21 cellular contexts compared by ENCODE assay signal in the genomic region with DNA sequence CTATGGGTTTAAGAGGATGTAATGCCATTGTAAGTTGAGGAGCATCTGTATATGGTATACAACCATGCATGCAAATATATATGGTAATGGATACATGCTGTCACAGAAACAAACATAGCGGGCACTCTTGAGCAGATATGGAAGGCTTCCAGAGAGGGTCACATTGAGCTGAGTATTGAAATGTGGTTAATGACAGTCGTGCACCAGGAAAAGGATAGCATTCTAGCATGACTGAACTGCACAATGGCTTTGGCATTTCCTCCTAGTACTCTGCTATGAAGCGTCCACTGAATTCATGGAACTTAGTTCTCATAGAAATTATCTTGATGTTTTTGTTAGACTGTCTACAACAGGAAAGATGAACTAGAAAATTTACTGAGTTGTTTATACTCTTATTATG.
"Had no signal": no experiment of that assay in that cellular context is flagged by ENCODE, and none has a peak within 500 bp of the region (broad histone marks: within the 10 kb centered on the region; RNA-seq: fewer than 3 reads in every experiment).

No MANE protein-coding gene starts in this region.

- DNase-seq: cortex of kidney; effector memory CD8-positive, alpha-beta T cell; heart right ventricle; hypothalamus; kidney glomerular epithelial cell; lower lobe of right lung; mesenchymal stem cell; naive thymus-derived CD4-positive, alpha-beta T cell; nephron progenitor cell; right lobe of liver; spleen; stimulated activated CD4-positive, alpha-beta T cell treated with anti-CD3 and anti-CD28 coated beads, Interleukin-15, amount 100 ng/mL, for 24 hours; stimulated activated CD4-positive, alpha-beta T cell treated with anti-CD3 and anti-CD28 coated beads, Interleukin-1b, Interleukin-23, amount 100 ng/mL, for 48 hours; stimulated activated CD4-positive, alpha-beta T cell treated with anti-CD3 and anti-CD28 coated beads, Interleukin-4, amount 100 ng/mL, for 24 hours; stimulated activated naive B cell treated with anti-CD40 and anti-IgM and Interleukin-4, amounts not matched to agents 10 μg/mL and 1 μg/mL and 100 μg/mL, for 72 hours; stimulated activated naive CD8-positive, alpha-beta T cell treated with anti-CD3 and anti-CD28 coated beads, Interleukin-15, amount 100 ng/mL, for 72 hours; testis; upper lobe of right lung had no signal

- H3K27me3 Mint-ChIP-seq: effector memory CD8-positive, alpha-beta T cell; naive thymus-derived CD4-positive, alpha-beta T cell; stimulated activated naive B cell treated with anti-CD40 and anti-IgM and Interleukin-4, amounts not matched to agents 10 μg/mL and 1 μg/mL and 100 μg/mL, for 72 hours; stimulated activated naive CD8-positive, alpha-beta T cell treated with anti-CD3 and anti-CD28 coated beads, Interleukin-15, amount 100 ng/mL, for 72 hours had no signal

- FAIRE-seq: frontal cortex, islet of Langerhans had no signal

- H3K9me3 Mint-ChIP-seq: effector memory CD8-positive, alpha-beta T cell; naive thymus-derived CD4-positive, alpha-beta T cell; nephron progenitor cell; stimulated activated naive B cell treated with anti-CD40 and anti-IgM and Interleukin-4, amounts not matched to agents 10 μg/mL and 1 μg/mL and 100 μg/mL, for 72 hours; stimulated activated naive CD8-positive, alpha-beta T cell treated with anti-CD3 and anti-CD28 coated beads, Interleukin-15, amount 100 ng/mL, for 72 hours had no signal

- H3K27ac Mint-ChIP-seq: effector memory CD8-positive, alpha-beta T cell; naive thymus-derived CD4-positive, alpha-beta T cell; nephron progenitor cell; stimulated activated naive B cell treated with anti-CD40 and anti-IgM and Interleukin-4, amounts not matched to agents 10 μg/mL and 1 μg/mL and 100 μg/mL, for 72 hours; stimulated activated naive CD8-positive, alpha-beta T cell treated with anti-CD3 and anti-CD28 coated beads, Interleukin-15, amount 100 ng/mL, for 72 hours had no signal

- H3K4me3 Mint-ChIP-seq: effector memory CD8-positive, alpha-beta T cell; naive thymus-derived CD4-positive, alpha-beta T cell; nephron progenitor cell; stimulated activated naive B cell treated with anti-CD40 and anti-IgM and Interleukin-4, amounts not matched to agents 10 μg/mL and 1 μg/mL and 100 μg/mL, for 72 hours; stimulated activated naive CD8-positive, alpha-beta T cell treated with anti-CD3 and anti-CD28 coated beads, Interleukin-15, amount 100 ng/mL, for 72 hours had no signal

- ATAC-seq: effector memory CD8-positive, alpha-beta T cell; left lobe of liver; lower lobe of right lung; naive thymus-derived CD4-positive, alpha-beta T cell; right lobe of liver; stimulated activated naive B cell treated with anti-CD40 and anti-IgM and Interleukin-4, amounts not matched to agents 10 μg/mL and 1 μg/mL and 100 μg/mL, for 72 hours; stimulated activated naive CD8-positive, alpha-beta T cell treated with anti-CD3 and anti-CD28 coated beads, Interleukin-15, amount 100 ng/mL, for 72 hours; upper lobe of right lung had no signal
